In the genomic region with DNA sequence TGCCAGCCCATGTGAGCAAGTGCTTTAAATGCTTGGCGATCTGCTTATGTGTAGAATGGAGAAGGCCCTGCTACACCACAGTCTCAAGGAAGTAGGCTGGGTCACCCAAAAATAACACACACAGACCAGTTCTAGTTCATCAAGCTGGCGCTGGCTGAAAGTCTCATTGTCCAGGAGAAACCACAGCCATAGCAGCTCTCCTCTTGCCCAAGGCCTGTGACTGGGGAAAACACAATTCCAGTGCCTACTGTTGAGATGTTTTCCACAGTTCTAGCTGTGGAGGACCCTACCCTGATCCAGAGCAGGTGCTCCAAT, we compare ENCODE assay signal across 6 cellular contexts. TPM values are rescaled to one million over a fixed set of nuclear protein-coding genes. Genes with fewer than 3 reads are reported as not detected.
"Had no signal": no experiment of that assay in that cellular context is flagged by ENCODE, and none has a peak within 500 bp of the region (broad histone marks: within the 10 kb centered on the region; RNA-seq: fewer than 3 reads in every experiment).

No MANE protein-coding gene starts in this region.

RNA-seq across cellular contexts. Expression of gene OR2A14, which starts 56.1 kb away (rescaled TPM):
- polyA plus RNA-seq: adipose tissue, aorta, heart right ventricle, liver, ovary, spleen had no signal
